In genomic region chr4:152976466-152976761, GRCh38 we compare ENCODE assay signal across 30 cellular contexts. TPM values are rescaled to one million over a fixed set of nuclear protein-coding genes. Genes with fewer than 3 reads are reported as not detected.
"Had no signal": no experiment of that assay in that cellular context is flagged by ENCODE, and none has a peak within 500 bp of the region (broad histone marks: within the 10 kb centered on the region; RNA-seq: fewer than 3 reads in every experiment).

No MANE protein-coding gene starts in this region.

- H3K9me3 Mint-ChIP-seq: immature natural killer cell; naive thymus-derived CD8-positive, alpha-beta T cell; nephron; neural crest cell; stimulated activated naive B cell treated with anti-CD40 and anti-IgM and Interleukin-4, amounts not matched to agents 10 μg/mL and 1 μg/mL and 100 μg/mL, for 72 hours had no signal

- H3K36me3 ChIP-seq: neutrophil, ovary, right atrium auricular region, right lobe of liver, transverse colon, uterus had no signal

- H3K4me1 ChIP-seq: left lung, lower lobe of right lung, right atrium auricular region, right lobe of liver, stomach, transverse colon, upper lobe of right lung, uterus had no signal

- H3K9me3 ChIP-seq: left lung, lower lobe of right lung, neutrophil, ovary, right atrium auricular region, right lobe of liver, stomach, testis, thyroid gland, transverse colon, upper lobe of right lung, uterus had no signal

- H3K27ac Mint-ChIP-seq: immature natural killer cell; naive thymus-derived CD8-positive, alpha-beta T cell; nephron; progenitor cell of endocrine pancreas; stimulated activated naive B cell treated with anti-CD40 and anti-IgM and Interleukin-4, amounts not matched to agents 10 μg/mL and 1 μg/mL and 100 μg/mL, for 72 hours had no signal

- H3K4me2 ChIP-seq: smooth muscle cell had no signal

- H3K4me1 Mint-ChIP-seq: immature natural killer cell; naive thymus-derived CD8-positive, alpha-beta T cell; stimulated activated naive B cell treated with anti-CD40 and anti-IgM and Interleukin-4, amounts not matched to agents 10 μg/mL and 1 μg/mL and 100 μg/mL, for 72 hours had no signal

- H3K36me3 Mint-ChIP-seq: naive thymus-derived CD8-positive, alpha-beta T cell had no signal

- ATAC-seq: left lung; lower lobe of right lung; naive thymus-derived CD8-positive, alpha-beta T cell; stimulated activated naive B cell treated with anti-CD40 and anti-IgM and Interleukin-4, amounts not matched to agents 10 μg/mL and 1 μg/mL and 100 μg/mL, for 72 hours; stimulated activated naive CD8-positive, alpha-beta T cell treated with anti-CD3 and anti-CD28 coated beads, Interleukin-15, Interleukin-2, amounts not matched to agents 100 U/mL and 50 U/mL, for 24 hours; upper lobe of right lung had no signal

- H3K27me3 ChIP-seq: left lung, neutrophil, ovary, right atrium auricular region, right lobe of liver, stomach, testis, thyroid gland, transverse colon, upper lobe of right lung, uterus had no signal

- H3K4me3 Mint-ChIP-seq: immature natural killer cell; naive thymus-derived CD8-positive, alpha-beta T cell; nephron; neural crest cell; stimulated activated naive B cell treated with anti-CD40 and anti-IgM and Interleukin-4, amounts not matched to agents 10 μg/mL and 1 μg/mL and 100 μg/mL, for 72 hours had no signal

- H3K27ac ChIP-seq: left lung, lower lobe of right lung, neutrophil, ovary, right atrium auricular region, right lobe of liver, stomach, testis, thyroid gland, transverse colon, upper lobe of right lung, uterus had no signal

- H3K4me3 ChIP-seq: left lung, lower lobe of right lung, ovary, right atrium auricular region, right lobe of liver, smooth muscle cell, stomach, thyroid gland, transverse colon, upper lobe of right lung, uterus had no signal

- DNase-seq: hypothalamus; immature natural killer cell; kidney; left colon; left lung; lower lobe of right lung; mammary epithelial cell; mesenchymal stem cell; naive thymus-derived CD8-positive, alpha-beta T cell; occipital lobe; ovary; stimulated activated CD4-positive, alpha-beta T cell treated with anti-CD3 and anti-CD28 coated beads, Interleukin-12 subunit alpha, Interleukin-12 subunit beta, amount 100 ng/mL, for 4 hours; stimulated activated CD4-positive, alpha-beta T cell treated with anti-CD3 and anti-CD28 coated beads, Interleukin-15, amount 100 ng/mL, for 24 hours; stimulated activated CD4-positive, alpha-beta T cell treated with anti-CD3 and anti-CD28 coated beads, Interleukin-2, amount 100 ng/mL, for 24 hours; stimulated activated CD4-positive, alpha-beta T cell treated with anti-CD3 and anti-CD28 coated beads, Interleukin-4, amount 100 ng/mL, for 1 hour; stimulated activated naive B cell treated with anti-CD40 and anti-IgM and Interleukin-4, amounts not matched to agents 10 μg/mL and 1 μg/mL and 100 μg/mL, for 72 hours; stimulated activated naive CD8-positive, alpha-beta T cell treated with anti-CD3 and anti-CD28 coated beads, Interleukin-15, Interleukin-2, amounts not matched to agents 100 U/mL and 50 U/mL, for 24 hours; stomach; testis; thyroid gland; transverse colon; upper lobe of right lung; uterus had no signal

- H3K27me3 Mint-ChIP-seq: naive thymus-derived CD8-positive, alpha-beta T cell; progenitor cell of endocrine pancreas had no signal

RNA-seq across cellular contexts. Expression of gene FHDC1, which starts 40.3 kb away (rescaled TPM):
- polyA plus RNA-seq: immature natural killer cell had no signal
